ENCODE assay signal across 1 cellular context in genomic region chr22:42317691-42318547, GRCh38.
TF ChIP-seq lines count a peak whose summit lies in the region.

No MANE protein-coding gene starts in this region.

TF ChIP-seq in IMR-90, 13 proteins besides CTCF, POLR2A, EP300 and RAD21 (continued from another document):
- no peak for TF ChIP-seq MAFK (IDR thresholded peaks at IDR 0.05; ENCODE audit: low read depth, low read length)
- TF ChIP-seq MXI1 (IDR thresholded peaks at IDR 0.05; ENCODE audit: borderline replicate concordance, low read depth, low read length), result no peak
- TF ChIP-seq BHLHE40 (IDR thresholded peaks at IDR 0.05; ENCODE audit: low read depth, low read length), result no peak
TF ChIP-seq in IMR-90: peak in this region for 0.
